Comparison of ENCODE assay signal across 13 cellular contexts in the genomic region with DNA sequence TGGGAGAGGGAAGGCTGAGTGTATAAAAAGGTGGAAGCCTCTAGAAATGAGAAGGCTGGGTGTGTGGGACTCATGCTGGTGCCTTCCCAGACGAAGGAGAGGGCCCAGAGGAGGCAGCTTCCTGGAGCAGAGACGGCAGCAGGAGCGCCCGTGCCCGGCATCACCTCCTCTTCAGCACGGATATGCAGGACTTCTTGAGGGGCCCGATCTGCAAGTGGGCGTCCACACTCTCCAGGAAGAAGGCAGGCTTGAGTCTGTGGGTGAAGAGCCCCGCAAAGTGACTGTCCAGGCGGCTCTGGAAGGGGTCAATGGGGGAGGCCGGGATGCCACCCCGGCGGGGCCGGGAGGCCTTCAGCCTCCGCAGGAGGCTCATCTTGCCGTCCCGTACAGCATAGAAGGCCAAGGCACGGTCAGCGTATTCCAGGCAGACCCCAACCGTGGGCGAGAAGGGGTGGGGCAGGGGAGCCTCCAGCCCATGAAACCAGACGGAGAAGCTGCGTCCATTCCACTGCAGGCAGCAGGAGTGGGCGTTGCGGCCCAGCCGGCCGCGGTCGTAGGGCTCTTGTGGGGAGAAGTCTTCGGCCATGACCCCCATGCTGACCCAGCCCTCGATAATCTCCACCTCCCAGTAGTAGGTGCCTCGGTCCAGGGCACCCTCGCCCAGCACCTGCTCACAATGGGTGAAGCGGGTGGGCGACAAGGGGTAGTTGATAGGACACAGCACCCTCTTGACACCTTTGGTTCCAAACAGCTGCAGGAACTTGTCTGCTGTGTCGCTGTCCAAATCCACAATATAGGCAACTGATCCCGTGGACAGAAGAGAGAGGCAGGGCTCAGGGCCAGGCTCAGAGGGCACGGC. TPM values are rescaled to one million over a fixed set of nuclear protein-coding genes. Genes with fewer than 3 reads are reported as not detected.
A peak's percentile ranks its signal among the peaks of the same experiment; 100 is the strongest.
DNase-seq lines count a peak whose midpoint lies in the region; ATAC-seq and TF ChIP-seq lines count a peak whose summit lies in the region.
"Had no signal": no experiment of that assay in that cellular context is flagged by ENCODE, and none has a peak within 500 bp of the region (broad histone marks: within the 10 kb centered on the region; RNA-seq: fewer than 3 reads in every experiment).

No MANE protein-coding gene starts in this region.

- no peak for ATAC-seq in HCT116
- ATAC-seq in Panc1 = no peak
- ATAC-seq in HG02642 (IDR thresholded peaks at IDR 0.05; ENCODE audit: poor library complexity, unreplicated experiment) = no peak
- no peak for ATAC-seq in HG02970 (IDR thresholded peaks at IDR 0.05; ENCODE audit: low FRiP score, unreplicated experiment)
- ATAC-seq: stimulated activated naive CD8-positive, alpha-beta T cell treated with anti-CD3 and anti-CD28 coated beads, Interleukin-15, amount 100 ng/mL, for 72 hours had no signal

- H4K20me1 ChIP-seq in HCT116 (ENCODE audit: insufficient read depth) = no peaks in the 10 kb centered on the region

- no peak overlapping the region for H2AFZ ChIP-seq in HCT116 (ENCODE audit: low read depth, low read length, poor library complexity, severe bottlenecking)

- intact Hi-C loops in HCT116 (cut with micrococcal nuclease) = loop anchor here (5.0 kb wide), 1 partner anchor 97 kb away; a partner anchor contains a TSS
- intact Hi-C loops in Panc1 (cut with micrococcal nuclease; ENCODE audit: unreplicated experiment) = no loop called here

- peak overlapping the region; percentile 96; the same call in 1 of the 2 replicates for H3K4me2 ChIP-seq in HCT116 (ENCODE audit: low read length)

- 85 to 86% methylated on average over 33 to 38 of the region's 38 CpGs for WGBS in esophagus, 2 donors

- H3K27me3 ChIP-seq in HCT116 (ENCODE audit: insufficient read depth, low read length) = no peaks in the 10 kb centered on the region
- no peaks in the 10 kb centered on the region for H3K27me3 ChIP-seq in Panc1 (ENCODE audit: control insufficient read depth, insufficient read depth, low read length)
- H3K27me3 ChIP-seq in esophagus (ENCODE audit: control insufficient read depth in 1 of 2, insufficient read depth in 2 of 2, low read length in 2 of 2) = no peaks in the 10 kb centered on the region
- peaks cover 0 to 21% (median 0%) of the 10 kb centered on the region in 5 donors for H3K27me3 ChIP-seq in subcutaneous abdominal adipose tissue (ENCODE audit: control insufficient read depth in 5 of 5, insufficient read depth in 4 of 5, low read length in 5 of 5)

- BruUV-seq in HCT116 (replicated peaks; lab: Mats Ljungman, UMichigan) = no TSS peak
- BruUV-seq in Panc1 (replicated peaks; lab: Mats Ljungman, UMichigan) = no TSS peak

- no peaks in the 10 kb centered on the region for H3K9me2 ChIP-seq in HCT116 (ENCODE audit: insufficient read depth)

- H3K4me1 ChIP-seq in HCT116 (ENCODE audit: control insufficient read depth in 1 of 2, insufficient read depth in 2 of 2, low read length in 2 of 2) (peaks cover 70 to 86% of the 10 kb centered on the region in 2 experiments), Panc1 (ENCODE audit: control insufficient read depth, insufficient read depth, low read length) (peaks cover 37% of the 10 kb centered on the region), esophagus (ENCODE audit: control insufficient read depth in 2 of 2, insufficient read depth in 2 of 2, low read length in 1 of 2) (peaks cover 5 to 32% of the 10 kb centered on the region in 2 donors), subcutaneous abdominal adipose tissue (ENCODE audit: control insufficient read depth in 5 of 5, insufficient read depth in 5 of 5, low read length in 5 of 5) (peaks cover 22 to 64% (median 55%) of the 10 kb centered on the region in 5 donors)

- peaks cover 0 to 4% of the 10 kb centered on the region in 2 experiments; a peak in 1 of 4 replicates for H3K36me3 ChIP-seq in HCT116 (ENCODE audit: control insufficient read depth in 1 of 2, insufficient read depth in 2 of 2, low read length in 2 of 2)
- H3K36me3 ChIP-seq in Panc1 (ENCODE audit: control insufficient read depth, insufficient read depth, low read length) = no peaks in the 10 kb centered on the region; the same call in 1 of the 2 replicates
- H3K36me3 ChIP-seq in esophagus (ENCODE audit: control insufficient read depth in 2 of 2, insufficient read depth in 2 of 2, low read length in 1 of 2) = peaks cover 0 to 22% of the 10 kb centered on the region in 2 donors
- peaks cover 0 to 22% (median 16%) of the 10 kb centered on the region in 5 donors for H3K36me3 ChIP-seq in subcutaneous abdominal adipose tissue (ENCODE audit: control insufficient read depth in 5 of 5, insufficient read depth in 5 of 5, low read length in 5 of 5)

- in situ Hi-C loops in Panc1 (cut with HindIII; ENCODE audit: low pct_unique_long_range_greater_than_20kb, low sequenced_read_pairs) = no loop called here

- RAD21 ChIA-PET in HCT116 (lab: Charles Lee; ENCODE audit: low non-redundant PET in 1 of 2, low total read pairs in 2 of 2, uncharacterized antibody in 2 of 2, unreplicated experiment in 2 of 2) = no interaction called here

- H3K9me3 ChIP-seq in HCT116 (ENCODE audit: control insufficient read depth in 1 of 2, insufficient read depth in 1 of 2, low read depth in 1 of 2, low read length in 2 of 2) = no peaks in the 10 kb centered on the region
- H3K9me3 ChIP-seq in Panc1 (ENCODE audit: control insufficient read depth, insufficient read depth, low read depth, low read length) = no peaks in the 10 kb centered on the region
- H3K9me3 ChIP-seq in esophagus (ENCODE audit: control insufficient read depth in 2 of 2, insufficient read depth in 1 of 2, low read depth in 1 of 2, low read length in 1 of 2) = no peaks in the 10 kb centered on the region
- no peaks in the 10 kb centered on the region for H3K9me3 ChIP-seq in subcutaneous abdominal adipose tissue (ENCODE audit: control insufficient read depth in 5 of 5, low read length in 5 of 5)

- TF ChIP-seq CTCF in HCT116 (IDR thresholded peaks at IDR 0.05 in 2 of 3, conservative IDR thresholded peaks at IDR 0.05 in 1 of 3; ENCODE audit: borderline replicate concordance in 1 of 3, insufficient read depth in 1 of 3, low read depth in 2 of 3, low read length in 2 of 3) (no peak), Panc1 (IDR thresholded peaks at IDR 0.05) (no peak)

- H3K9ac ChIP-seq in HCT116 (ENCODE audit: low read length) (0 out of 2 replicates have a peak overlapping the region, but pooled peaks have one; percentile 96), subcutaneous abdominal adipose tissue (ENCODE audit: low read length in 5 of 5) (peak overlapping the region in 1 of 5 donors; percentile 90)

- no peak for TF ChIP-seq POLR2A in HCT116 (IDR thresholded peaks at IDR 0.05; ENCODE audit: borderline replicate concordance, extremely low read depth, insufficient read depth, insufficient read length)

- peaks cover 27% of the 10 kb centered on the region for H3K79me2 ChIP-seq in HCT116 (ENCODE audit: insufficient read depth, low read length)

- POLR2A ChIA-PET in HCT116 (lab: Charles Lee) (interaction anchor here (0.6 to 5.0 kb wide), 5 partner anchors 18 to 350 kb away, joined by 3 to 27 read pairs (median 9); partner anchors contain the start of gene WBP2), Panc1 (lab: Charles Lee) (interaction anchor here (0.6 kb wide), 1 partner anchor 12 kb away, joined by 3 read pairs; no protein-coding TSS in a partner anchor)

- H3K27ac ChIP-seq in HCT116 (ENCODE audit: low read depth, low read length) (peak overlapping the region; percentile 99), Panc1 (ENCODE audit: low read length) (peak overlapping the region; percentile 88; the same call in 1 of the 2 replicates), esophagus (ENCODE audit: low read depth in 2 of 2, low read length in 1 of 2) (peak overlapping the region; percentile 96), subcutaneous abdominal adipose tissue (ENCODE audit: low read depth, low read length) (peak overlapping the region; percentile 98)
- H3K27ac ChIP-seq: SK-N-MC had no signal

- DNase-seq in HCT116 (ENCODE audit: low read depth, low spot score) (no peak), Panc1 (ENCODE audit: low read depth, low spot score) (no peak), NCI-H2081 treated with DMSO at 0.1 percent for 48 hours (lab: John Stamatoyannopoulos, UW) (no peak)
- DNase-seq: activated CD4-positive, CD25-positive, alpha-beta regulatory T cell; mesendoderm; NCI-H524 treated with DMSO at 0.1 percent for 48 hours; stimulated activated CD4-positive, alpha-beta T cell treated with anti-CD3 and anti-CD28 coated beads, Interleukin-4, amount 100 ng/mL, for 4 hours; stimulated activated naive CD8-positive, alpha-beta T cell treated with anti-CD3 and anti-CD28 coated beads, Interleukin-15, amount 100 ng/mL, for 72 hours had no signal

- CTCF ChIA-PET in HCT116 (lab: Charles Lee) = interaction anchor here (1.7 to 6.3 kb wide), 4 partner anchors 13 to 94 kb away, joined by 6 to 57 read pairs (median 41); partner anchors contain the start of gene WBP2
- CTCF ChIA-PET in Panc1 (lab: Charles Lee) = interaction anchor here (0.6 to 1.0 kb wide), 2 partner anchors 13 to 122 kb away, joined by 3 to 6 read pairs; no protein-coding TSS in a partner anchor

- H3K4me3 ChIP-seq in HCT116 (replicated peaks in 1 of 2; ENCODE audit: low read depth in 1 of 2, low read length in 2 of 2) = no peak overlapping the region
- no peak overlapping the region for H3K4me3 ChIP-seq in Panc1 (ENCODE audit: low read depth in 2 of 2, low read length in 2 of 2)
- H3K4me3 ChIP-seq in esophagus (ENCODE audit: low read depth in 1 of 2, low read length in 2 of 2) = no peak overlapping the region
- no peak overlapping the region for H3K4me3 ChIP-seq in subcutaneous abdominal adipose tissue (ENCODE audit: low read depth in 1 of 5, low read length in 5 of 5)
- H3K4me3 ChIP-seq: SK-N-MC had no signal

- no peak for TF ChIP-seq RAD21 in HCT116 (IDR thresholded peaks at IDR 0.05; ENCODE audit: low read depth)

RNA-seq across cellular contexts. Expression of gene TRIM47, which starts 3.8 kb away (rescaled TPM):
- total RNA-seq in HCT116 (2021; ENCODE audit: unreplicated experiment) (86.7 TPM), Panc1 (2021; ENCODE audit: unreplicated experiment) (125 TPM)
- 49.9 and 67.2 TPM in 2 replicates for polyA plus RNA-seq in HCT116 (2012)
- polyA plus RNA-seq in Panc1 (2012; ENCODE audit: insufficient read length) = 145 TPM
- polyA plus RNA-seq in esophagus = 10 to 100 TPM; 20.4 to 21.7 TPM

RNA-seq across cellular contexts. Expression of gene WBP2, which starts 19.4 kb away (rescaled TPM):
- total RNA-seq in HCT116 (2021; ENCODE audit: unreplicated experiment) (132 TPM), Panc1 (2021; ENCODE audit: unreplicated experiment) (163 TPM)
- 184 and 186 TPM in 2 replicates for polyA plus RNA-seq in HCT116 (2012)
- polyA plus RNA-seq in Panc1 (2012; ENCODE audit: insufficient read length) = 195 TPM
- 10 to 100 TPM; 65.1 to 65.9 TPM for polyA plus RNA-seq in esophagus

RNA-seq across cellular contexts. Expression of gene TRIM65, which starts 22.2 kb away (rescaled TPM):
- total RNA-seq in HCT116 (2021; ENCODE audit: unreplicated experiment) = 53.0 TPM
- 26.3 and 29.9 TPM in 2 replicates for polyA plus RNA-seq in HCT116 (2012)
- total RNA-seq in Panc1 (2021; ENCODE audit: unreplicated experiment) = 48.6 TPM
- polyA plus RNA-seq in Panc1 (2012; ENCODE audit: insufficient read length) = 51.2 TPM
- polyA plus RNA-seq in esophagus = 10 to 100 TPM in 1 of 2 donors, 1 to 10 TPM in 1; 9.8 to 19.8 TPM

RNA-seq across cellular contexts. Expression of gene MRPL38, which starts 30.1 kb away (rescaled TPM):
- total RNA-seq in HCT116 (2021; ENCODE audit: unreplicated experiment) (219 TPM), Panc1 (2021; ENCODE audit: unreplicated experiment) (165 TPM)
- polyA plus RNA-seq in HCT116 (2012) = 114 and 130 TPM in 2 replicates
- 180 TPM for polyA plus RNA-seq in Panc1 (2012; ENCODE audit: insufficient read length)
- 10 to 100 TPM; 51.7 to 65.8 TPM for polyA plus RNA-seq in esophagus

RNA-seq across cellular contexts. Expression of gene UNC13D, which starts 30.3 kb away (rescaled TPM):
- total RNA-seq in HCT116 (2021; ENCODE audit: unreplicated experiment) = 20.2 TPM
- polyA plus RNA-seq in HCT116 (2012) = 20.3 and 22.7 TPM in 2 replicates
- 12.7 TPM for total RNA-seq in Panc1 (2021; ENCODE audit: unreplicated experiment)
- polyA plus RNA-seq in Panc1 (2012; ENCODE audit: insufficient read length) = 6.7 TPM
- polyA plus RNA-seq in esophagus = 10 to 100 TPM; 21.0 to 22.4 TPM
